Comparison of ENCODE assay signal across 8 cellular contexts in genomic region chr15:98650871-98651481, GRCh38. TPM values are rescaled to one million over a fixed set of nuclear protein-coding genes. Genes with fewer than 3 reads are reported as not detected.
A peak's percentile ranks its signal among the peaks of the same experiment; 100 is the strongest.
DNase-seq lines count a peak whose midpoint lies in the region; ATAC-seq and TF ChIP-seq lines count a peak whose summit lies in the region.

No MANE protein-coding gene starts in this region.

- H3K9me3 Mint-ChIP-seq in immature natural killer cell: peaks cover 0 to 2% (median 0%) of the 10 kb centered on the region in 6 donors

- 7 to 13% (median 10%) methylated on average over 37 of the region's 37 CpGs for WGBS in heart left ventricle, 4 donors

- H3K9me3 ChIP-seq in heart left ventricle (no peaks in the 10 kb centered on the region), adipocyte (ENCODE audit: control insufficient read depth, low read length) (no peaks in the 10 kb centered on the region)

- ATAC-seq in heart left ventricle: peak in 2 of 4 donors; percentile 6 to 17
- no peak for ATAC-seq in Right ventricle myocardium inferior
- no peak for ATAC-seq in GM18498 (IDR thresholded peaks at IDR 0.05; ENCODE audit: unreplicated experiment)

- peaks cover 15 to 29% (median 24%) of the 10 kb centered on the region in 3 donors for H3K27me3 Mint-ChIP-seq in immature natural killer cell (ENCODE audit: low read depth in 3 of 3)

- H3K36me3 Mint-ChIP-seq in immature natural killer cell: no peaks in the 10 kb centered on the region

- TF ChIP-seq POLR2A in heart left ventricle (IDR thresholded peaks at IDR 0.05): no peak

- no peaks in the 10 kb centered on the region for H3K36me3 ChIP-seq in heart left ventricle
- H3K36me3 ChIP-seq in adipocyte (ENCODE audit: control insufficient read depth, insufficient read depth, low read length, severe bottlenecking): no peaks in the 10 kb centered on the region

- H3K4me1 ChIP-seq in heart left ventricle: peaks cover 0 to 58% (median 41%) of the 10 kb centered on the region in 12 donors
- peaks cover 17% of the 10 kb centered on the region for H3K4me1 ChIP-seq in adipocyte (ENCODE audit: control insufficient read depth, insufficient read depth, low read length)

- DNase-seq in heart left ventricle (peak in 1 of 5 donors; percentile 45), Right ventricle myocardium inferior (ENCODE audit: missing footprints) (no peak), adipocyte (ENCODE audit: low read depth) (peak; percentile 75), immature natural killer cell (no peak), MV-4-11 (lab: John Stamatoyannopoulos, UW) (no peak), iPS-NIHi11 (ENCODE audit: low spot score) (no peak)
- peak; percentile 24 for DNase-seq in stimulated activated CD4-positive, alpha-beta T cell treated with anti-CD3 and anti-CD28 coated beads, Interleukin-1b, Interleukin-23, amount 100 ng/mL, for 48 hours

- peak overlapping the region; percentile 90 to 97 (median 94) for H3K27ac ChIP-seq in heart left ventricle

- peak overlapping the region; percentile 89 for H3K9ac ChIP-seq in adipocyte (ENCODE audit: low read length)

- peak in 1 of 12 donors; percentile 6 for TF ChIP-seq CTCF in heart left ventricle (IDR thresholded peaks at IDR 0.05)

- peak overlapping the region; percentile 90 to 97 (median 96) for H3K27ac Mint-ChIP-seq in immature natural killer cell

- H3K27me3 ChIP-seq in heart left ventricle (peaks cover 0 to 43% (median 2%) of the 10 kb centered on the region in 9 donors), adipocyte (replicated peaks; ENCODE audit: control insufficient read depth, insufficient read depth, low read length) (no peaks in the 10 kb centered on the region)

- peak overlapping the region; percentile 90 to 95 (median 91) for H3K4me3 Mint-ChIP-seq in immature natural killer cell

- peaks cover 36 to 40% of the 10 kb centered on the region in 2 donors for H3K4me1 Mint-ChIP-seq in immature natural killer cell

- intact Hi-C loops in heart left ventricle (cut with DNase I): loop anchor here in 9 of 10 donors (2.0 to 10.0 kb wide), 7 partner anchors 66 to 126 kb away; no protein-coding TSS in a partner anchor
- intact Hi-C loops in Right ventricle myocardium inferior (cut with DNase I): no loop called here

- H3K4me3 ChIP-seq in heart left ventricle (peak overlapping the region; percentile 68 to 93 (median 86)), adipocyte (ENCODE audit: low read length) (peak overlapping the region; percentile 90)

RNA-seq across cellular contexts. Expression of gene IGF1R, which starts 2.6 kb away (rescaled TPM):
- total RNA-seq in heart left ventricle: 10 to 100 TPM; 26.0 to 93.1 (median 47.5) TPM
- 10 to 100 TPM in 1 of 2 donors, 1 to 10 TPM in 1; 7.4 to 12.5 TPM for polyA plus RNA-seq in heart left ventricle
- 26.3 TPM for total RNA-seq in Right ventricle myocardium inferior
- polyA plus RNA-seq in immature natural killer cell: 1 to 10 TPM; 1.4 to 4.7 (median 1.4) TPM

Comparison
In these comparisons a context has a peak if more than half of its experiments do, and no peak if none do; other contexts are left out.
1. DNase-seq: peak in adipocyte (single experiment) and stimulated activated CD4-positive, alpha-beta T cell treated with anti-CD3 and anti-CD28 coated beads, Interleukin-1b, Interleukin-23, amount 100 ng/mL, for 48 hours (single experiment); none in Right ventricle myocardium inferior (single experiment), immature natural killer cell (0 of 3), MV-4-11 (single experiment) and iPS-NIHi11 (single experiment).